11 cellular contexts compared by ENCODE assay signal in the genomic region with DNA sequence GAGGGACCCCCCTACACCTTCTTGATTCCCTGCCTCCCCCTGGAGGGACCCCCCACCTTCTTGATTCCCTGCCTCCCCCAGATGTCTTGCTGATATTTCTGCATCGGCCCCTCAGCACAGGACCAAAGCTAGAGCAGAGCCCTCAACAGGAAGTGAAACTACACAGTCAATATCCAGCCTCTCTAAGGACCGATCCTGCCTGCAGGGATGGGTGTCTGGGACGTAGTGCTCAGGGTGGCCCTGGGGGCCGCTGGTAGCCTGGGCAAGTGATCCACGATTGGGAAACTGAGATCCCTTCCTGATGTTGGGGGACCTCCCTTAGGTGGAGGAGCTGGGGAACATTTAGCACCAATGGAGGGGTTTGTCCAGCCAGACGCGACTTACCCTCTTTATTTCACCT. TPM values are rescaled to one million over a fixed set of nuclear protein-coding genes. Genes with fewer than 3 reads are reported as not detected.
A peak's percentile ranks its signal among the peaks of the same experiment; 100 is the strongest.
DNase-seq lines count a peak whose midpoint lies in the region; ATAC-seq and TF ChIP-seq lines count a peak whose summit lies in the region.
"Had no signal": no experiment of that assay in that cellular context is flagged by ENCODE, and none has a peak within 500 bp of the region (broad histone marks: within the 10 kb centered on the region; RNA-seq: fewer than 3 reads in every experiment).

No MANE protein-coding gene starts in this region.

- H3K4ac ChIP-seq in neuronal stem cell (ENCODE audit: low read length): peak overlapping the region; percentile 44

- H3K4me2 ChIP-seq in OCI-LY3 (ENCODE audit: low read length) (peak overlapping the region; percentile 65), neuronal stem cell (ENCODE audit: insufficient read depth, low read length, poor library complexity, severe bottlenecking) (peak overlapping the region; percentile 40)

- H3K79me2 ChIP-seq in OCI-LY3 (ENCODE audit: low read length): no peaks in the 10 kb centered on the region

- H3K9ac ChIP-seq in OCI-LY3 (ENCODE audit: low read length) (no peak overlapping the region), neuronal stem cell (ENCODE audit: low read depth, low read length, poor library complexity) (peak overlapping the region; percentile 1)

- TF ChIP-seq CTCF in OCI-LY3 (IDR thresholded peaks at IDR 0.05; ENCODE audit: low read depth, low read length) (no peak), progenitor cell of endocrine pancreas (IDR thresholded peaks at IDR 0.05; ENCODE audit: unreplicated experiment) (no peak), body of pancreas (IDR thresholded peaks at IDR 0.05) (no peak)

- WGBS in neuronal stem cell (ENCODE audit: extremely low coverage in 2 of 2, insufficient read length in 2 of 2, insufficient replicate concordance in 1 of 2), 2 donors: no CpG with 5 or more reads among the region's 7 CpGs
- WGBS in body of pancreas, 2 donors: 65 to 67% methylated on average over 5 to 7 of the region's 7 CpGs

- H4K91ac ChIP-seq in neuronal stem cell (ENCODE audit: low read depth, low read length, poor library complexity): no peak overlapping the region

- H3K27ac ChIP-seq in OCI-LY3 (ENCODE audit: low read length): no peak overlapping the region
- H3K27ac ChIP-seq in neuronal stem cell (replicated peaks; ENCODE audit: low read length): peak overlapping the region; percentile 57
- no peak overlapping the region for H3K27ac ChIP-seq in body of pancreas
- H3K27ac ChIP-seq: lower lobe of right lung had no signal

- ATAC-seq in GM19035 (IDR thresholded peaks at IDR 0.05; ENCODE audit: unreplicated experiment) (peak; percentile 65), HG02763 (IDR thresholded peaks at IDR 0.05; ENCODE audit: unreplicated experiment) (peak; percentile 43), body of pancreas (no peak)
- ATAC-seq: lower lobe of right lung had no signal

- H3K79me1 ChIP-seq in neuronal stem cell (ENCODE audit: low read depth, low read length): no peaks in the 10 kb centered on the region

- H3K9me3 Mint-ChIP-seq in progenitor cell of endocrine pancreas (ENCODE audit: low read depth): no peaks in the 10 kb centered on the region
- H3K9me3 Mint-ChIP-seq: dendritic cell treated with granulocyte-macrophage colony-stimulating factor and Interleukin-4, amounts not matched to agents 40 ng/mL and 50 ng/mL, for 4 days had no signal

- H3K4me1 ChIP-seq in OCI-LY3 (ENCODE audit: low read length) (peaks cover 28% of the 10 kb centered on the region), neuronal stem cell (ENCODE audit: control insufficient read depth in 2 of 2, insufficient read depth in 1 of 2, low read depth in 1 of 2, low read length in 2 of 2) (peaks cover 31 to 48% of the 10 kb centered on the region in 2 donors), body of pancreas (peaks cover 2% of the 10 kb centered on the region)

- peaks cover 10% of the 10 kb centered on the region for H3K4me1 Mint-ChIP-seq in progenitor cell of endocrine pancreas (ENCODE audit: low read depth)

- H2AFZ ChIP-seq in OCI-LY3 (ENCODE audit: low read depth, low read length) (no peak overlapping the region), neuronal stem cell (ENCODE audit: low read length) (peak overlapping the region; percentile 3)

- intact Hi-C loops in body of pancreas (cut with DNase I): no loop called here

- H3K36me3 ChIP-seq in OCI-LY3 (replicated peaks; ENCODE audit: low read depth, low read length) (no peaks in the 10 kb centered on the region), neuronal stem cell (replicated peaks in 1 of 2; ENCODE audit: control insufficient read depth in 2 of 2, insufficient read depth in 2 of 2, low read length in 2 of 2) (no peaks in the 10 kb centered on the region), body of pancreas (replicated peaks in 1 of 2; ENCODE audit: insufficient read depth in 1 of 2, low read depth in 2 of 2) (no peaks in the 10 kb centered on the region)
- H3K36me3 ChIP-seq: lower lobe of right lung had no signal

- H3K23ac ChIP-seq in neuronal stem cell (ENCODE audit: low read depth, low read length, poor library complexity): peak overlapping the region; percentile 13

- no peaks in the 10 kb centered on the region for H3K9me3 ChIP-seq in OCI-LY3 (ENCODE audit: insufficient read depth, low read length)
- no peaks in the 10 kb centered on the region for H3K9me3 ChIP-seq in neuronal stem cell (replicated peaks in 1 of 2; ENCODE audit: control insufficient read depth in 2 of 2, insufficient read depth in 1 of 2, low read depth in 1 of 2, low read length in 2 of 2)
- H3K9me3 ChIP-seq in body of pancreas: no peaks in the 10 kb centered on the region
- H3K9me3 ChIP-seq: lower lobe of right lung had no signal

- no peak overlapping the region for H3K14ac ChIP-seq in neuronal stem cell (ENCODE audit: low read length)

- H4K20me1 ChIP-seq in OCI-LY3 (ENCODE audit: insufficient read depth, low read length): no peaks in the 10 kb centered on the region

- H3K36me3 Mint-ChIP-seq in progenitor cell of endocrine pancreas (ENCODE audit: insufficient read depth): no peaks in the 10 kb centered on the region

- peak overlapping the region; percentile 81 for H3K18ac ChIP-seq in neuronal stem cell (ENCODE audit: low read length)

- H3K4me3 Mint-ChIP-seq in progenitor cell of endocrine pancreas (ENCODE audit: low read depth): no peak overlapping the region
- H3K4me3 Mint-ChIP-seq: dendritic cell treated with granulocyte-macrophage colony-stimulating factor and Interleukin-4, amounts not matched to agents 40 ng/mL and 50 ng/mL, for 4 days had no signal

- H4K8ac ChIP-seq in neuronal stem cell (ENCODE audit: low read depth, low read length): no peak overlapping the region

- peaks cover 56% of the 10 kb centered on the region for H3K27me3 Mint-ChIP-seq in progenitor cell of endocrine pancreas

- DNase-seq in neuronal stem cell (ENCODE audit: low spot score) (no peak), progenitor cell of endocrine pancreas (ENCODE audit: low spot score, unreplicated experiment) (no peak), body of pancreas (no peak)
- no peak for DNase-seq in activated effector memory CD4-positive, alpha-beta T cell treated with Interleukin-2 at 50 U/mL for 16 hours
- DNase-seq: activated CD4-positive, alpha-beta T cell treated with anti-CD3 and anti-CD28 coated beads for 48 hours; lower lobe of right lung; stimulated activated CD4-positive, alpha-beta T cell treated with anti-CD3 and anti-CD28 coated beads, Interleukin-2, amount 100 ng/mL, for 24 hours had no signal

- H3K27me3 ChIP-seq in OCI-LY3 (ENCODE audit: low read depth, low read length): peaks cover 43% of the 10 kb centered on the region
- H3K27me3 ChIP-seq in neuronal stem cell (ENCODE audit: control insufficient read depth in 3 of 3, insufficient read depth in 3 of 3, low read depth in 1 of 3, low read length in 3 of 3): peaks cover 0 to 22% (median 14%) of the 10 kb centered on the region in 3 experiments
- no peaks in the 10 kb centered on the region for H3K27me3 ChIP-seq in body of pancreas

- peak overlapping the region; percentile 27 for H3K4me3 ChIP-seq in OCI-LY3 (ENCODE audit: low read length)
- H3K4me3 ChIP-seq in neuronal stem cell (ENCODE audit: low read length in 2 of 2): no peak overlapping the region
- H3K4me3 ChIP-seq in body of pancreas: no peak overlapping the region
- H3K4me3 ChIP-seq: lower lobe of right lung had no signal

- H3K27ac Mint-ChIP-seq in progenitor cell of endocrine pancreas: no peak overlapping the region
- H3K27ac Mint-ChIP-seq: dendritic cell treated with granulocyte-macrophage colony-stimulating factor and Interleukin-4, amounts not matched to agents 40 ng/mL and 50 ng/mL, for 4 days had no signal

- H2BK15ac ChIP-seq in neuronal stem cell (ENCODE audit: low read length): peak overlapping the region; percentile 32

- peak overlapping the region; percentile 29 for H2BK120ac ChIP-seq in neuronal stem cell (ENCODE audit: low read depth, low read length)

- H2AK5ac ChIP-seq in neuronal stem cell (ENCODE audit: low read depth, low read length): peak overlapping the region; percentile 64

- no peak for TF ChIP-seq POLR2A in body of pancreas (IDR thresholded peaks at IDR 0.05)

- peak overlapping the region; percentile 12 for H2BK5ac ChIP-seq in neuronal stem cell (ENCODE audit: low read length)

- peak overlapping the region; percentile 86 for H2BK12ac ChIP-seq in neuronal stem cell (ENCODE audit: low read length)

RNA-seq across cellular contexts. Expression of gene LEFTY2, which starts 3.9 kb away (rescaled TPM):
- polyA plus RNA-seq in neuronal stem cell (2013, experiment 1 of 2): 0.11 TPM
- 0.10 TPM for polyA plus RNA-seq in neuronal stem cell (2013, experiment 2 of 2)
- total RNA-seq in progenitor cell of endocrine pancreas (0.22 and 0.51 TPM in 2 replicates), body of pancreas (1 to 10 TPM in 1 of 2 donors, under 1 TPM in 1; 0.99 to 8.0 TPM)

RNA-seq across cellular contexts. Expression of gene PYCR2, which starts 20.9 kb away (rescaled TPM):
- polyA plus RNA-seq in neuronal stem cell (2013, experiment 1 of 2): 52.5 TPM
- polyA plus RNA-seq in neuronal stem cell (2013, experiment 2 of 2): 54.2 TPM
- total RNA-seq in progenitor cell of endocrine pancreas (54.5 and 54.8 TPM in 2 replicates), body of pancreas (10 to 100 TPM; 34.2 to 52.4 TPM)

RNA-seq across cellular contexts. Expression of gene SDE2, which starts 54.2 kb away (rescaled TPM):
- polyA plus RNA-seq in neuronal stem cell (2013, experiment 1 of 2): 7.9 TPM
- 8.1 TPM for polyA plus RNA-seq in neuronal stem cell (2013, experiment 2 of 2)
- total RNA-seq in progenitor cell of endocrine pancreas: 15.0 and 15.1 TPM in 2 replicates
- 10 to 100 TPM; 11.9 to 13.7 TPM for total RNA-seq in body of pancreas

RNA-seq across cellular contexts. Expression of gene LEFTY1, which starts 56.0 kb away (rescaled TPM):
- polyA plus RNA-seq in neuronal stem cell (2013, experiment 1 of 2): 0.33 TPM
- 0.21 TPM for polyA plus RNA-seq in neuronal stem cell (2013, experiment 2 of 2)
- 22.9 and 26.0 TPM in 2 replicates for total RNA-seq in progenitor cell of endocrine pancreas
- total RNA-seq in body of pancreas: 100 to 1,000 TPM; 138 to 153 TPM
- total RNA-seq: lower lobe of right lung had no signal
